In the genomic region with DNA sequence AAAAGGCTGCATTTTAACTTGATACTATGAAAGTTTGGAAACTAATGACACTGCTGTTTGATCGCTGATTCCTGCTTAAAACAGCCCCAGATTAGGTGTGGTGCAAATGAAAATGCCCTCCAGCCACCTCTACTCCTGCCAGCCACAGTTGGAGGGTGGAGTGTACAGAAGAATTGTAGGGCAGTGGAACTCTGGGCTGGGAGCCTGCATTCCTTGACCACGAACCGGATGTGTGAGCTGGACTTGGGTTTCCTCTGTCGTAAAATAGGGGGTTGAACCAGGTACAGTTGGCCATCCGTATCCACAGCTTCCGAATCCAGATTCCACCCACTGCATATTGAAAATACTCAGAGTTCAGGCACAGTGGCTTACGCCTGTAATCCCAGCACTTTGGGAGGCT, we compare ENCODE assay signal across 10 cellular contexts.
DNase-seq lines count a peak whose midpoint lies in the region; ATAC-seq and TF ChIP-seq lines count a peak whose summit lies in the region.
"Had no signal": no experiment of that assay in that cellular context is flagged by ENCODE, and none has a peak within 500 bp of the region (broad histone marks: within the 10 kb centered on the region; RNA-seq: fewer than 3 reads in every experiment).

No MANE protein-coding gene starts in this region.

- ATAC-seq in gastrocnemius medialis (peak; percentile 59 to 72), HG02840 (IDR thresholded peaks at IDR 0.05; ENCODE audit: low FRiP score, unreplicated experiment) (no peak), HG02884 (IDR thresholded peaks at IDR 0.05; ENCODE audit: unreplicated experiment) (no peak)

- H3K4me1 ChIP-seq in right atrium auricular region (peaks cover 0 to 20% of the 10 kb centered on the region in 2 donors), gastrocnemius medialis (peaks cover 15 to 20% of the 10 kb centered on the region in 2 donors)

- in situ Hi-C loops in gastrocnemius medialis (cut with MboI; ENCODE audit: low sequenced_read_pairs in 4 of 4): no loop called here

- H3K9me3 ChIP-seq in right atrium auricular region (no peaks in the 10 kb centered on the region), gastrocnemius medialis (no peaks in the 10 kb centered on the region)

- no peak for TF ChIP-seq CTCF in coronary artery (IDR thresholded peaks at IDR 0.05)
- TF ChIP-seq CTCF in right atrium auricular region (IDR thresholded peaks at IDR 0.05): no peak
- TF ChIP-seq CTCF in gastrocnemius medialis (IDR thresholded peaks at IDR 0.05 in 4 of 5, conservative IDR thresholded peaks at IDR 0.05 in 1 of 5): no peak

- H3K4me3 ChIP-seq in coronary artery (no peak overlapping the region), right atrium auricular region (no peak overlapping the region), gastrocnemius medialis (peak overlapping the region in 3 of 4 donors; percentile 4 to 34 (median 7))

- H3K27ac ChIP-seq in coronary artery: peak overlapping the region; percentile 70 to 80
- peak overlapping the region; percentile 69 to 87 for H3K27ac ChIP-seq in right atrium auricular region
- H3K27ac ChIP-seq in gastrocnemius medialis: peak overlapping the region; percentile 80 to 83 (median 82)

- H3K36me3 ChIP-seq in right atrium auricular region: no peaks in the 10 kb centered on the region
- H3K36me3 ChIP-seq in gastrocnemius medialis: no peaks in the 10 kb centered on the region

- intact Hi-C loops in gastrocnemius medialis (cut with DNase I; ENCODE audit: low total_unique reads): loop anchor here (2.0 kb wide), 2 partner anchors 39 to 137 kb away; a partner anchor contains a TSS

- H3K27me3 ChIP-seq in right atrium auricular region: no peaks in the 10 kb centered on the region
- no peaks in the 10 kb centered on the region for H3K27me3 ChIP-seq in gastrocnemius medialis

- no peak for TF ChIP-seq POLR2A in gastrocnemius medialis (IDR thresholded peaks at IDR 0.05)

- DNase-seq in GM03348 (ENCODE audit: low spot score) (peak; percentile 36), coronary artery (ENCODE audit: low spot score) (no peak), right atrium auricular region (ENCODE audit: low spot score) (no peak), gastrocnemius medialis (peak; percentile 22 to 54), NCI-H2196 treated with DMSO at 0.1 percent for 48 hours (lab: John Stamatoyannopoulos, UW; ENCODE audit: unreplicated experiment) (no peak), retina (no peak)
- DNase-seq: erythroblast, NCI-H524 had no signal

Comparison
In these comparisons a context has a peak if more than half of its experiments do, and no peak if none do; other contexts are left out.
1. DNase-seq: peak in GM03348 (single experiment) and gastrocnemius medialis (2 of 2); none in coronary artery (single experiment), right atrium auricular region (single experiment), NCI-H2196 treated with DMSO at 0.1 percent for 48 hours (single experiment) and retina (single experiment).
2. H3K4me3 ChIP-seq: peak in gastrocnemius medialis (3 of 4); none in coronary artery (single experiment) and right atrium auricular region (0 of 2).
3. ATAC-seq: peak in gastrocnemius medialis (2 of 2); none in HG02840 (single experiment) and HG02884 (single experiment).
4. Peak in every context shown above with its lines, with median percentiles within 50 percentile points of each other: H3K27ac ChIP-seq.